ENCODE assay signal across 9 cellular contexts in the genomic region with DNA sequence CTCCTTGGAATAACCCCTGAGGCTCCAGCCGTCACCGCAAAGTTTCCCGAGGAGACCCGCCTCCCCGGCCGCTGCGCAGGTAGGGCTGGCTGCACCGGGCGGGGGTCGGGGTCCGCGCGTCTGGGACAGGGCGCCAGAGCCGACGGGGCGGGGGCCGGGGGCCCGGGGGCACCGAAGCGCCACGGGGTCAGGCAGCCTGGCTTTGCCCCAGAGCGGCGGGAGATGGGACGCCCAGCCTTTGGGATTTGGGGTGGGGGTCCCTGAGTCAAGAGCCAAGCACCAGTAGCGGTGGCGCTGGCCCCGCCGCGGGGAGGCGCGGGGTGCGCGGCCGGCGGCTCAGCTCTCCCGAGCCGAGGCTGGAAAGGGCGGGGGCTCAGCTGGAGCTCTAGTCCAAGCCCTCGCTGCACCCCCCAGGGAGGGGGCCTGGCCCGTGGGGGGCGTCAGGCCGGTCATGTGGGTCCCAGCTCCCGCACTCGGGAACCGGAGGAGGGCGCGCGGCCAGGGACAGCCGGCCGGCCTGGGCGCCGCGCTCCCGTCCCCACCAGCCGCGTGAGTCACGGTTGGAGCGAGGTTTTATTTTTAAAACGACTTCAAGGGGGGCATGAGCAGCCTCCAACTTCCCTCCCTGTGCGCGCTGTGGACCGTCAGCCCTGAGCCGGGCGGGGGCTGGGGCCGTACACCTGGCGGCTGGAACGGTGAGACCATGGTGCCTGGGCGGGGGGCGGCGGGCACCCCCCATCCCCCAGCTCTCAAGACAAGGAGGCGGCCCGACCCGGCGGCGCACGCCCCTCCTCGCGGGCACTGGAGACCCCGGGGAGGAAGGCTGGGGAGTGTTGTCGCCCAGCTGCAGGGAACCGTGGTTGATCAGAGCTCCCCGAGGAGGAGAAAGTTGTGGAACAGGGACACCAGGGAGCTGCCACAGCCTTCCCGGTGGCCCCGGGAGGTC. TPM values are rescaled to one million over a fixed set of nuclear protein-coding genes. Genes with fewer than 3 reads are reported as not detected.
A peak's percentile ranks its signal among the peaks of the same experiment; 100 is the strongest.
DNase-seq lines count a peak whose midpoint lies in the region; ATAC-seq, FAIRE-seq and TF ChIP-seq lines count a peak whose summit lies in the region.
"Had no signal": no experiment of that assay in that cellular context is flagged by ENCODE, and none has a peak within 500 bp of the region (broad histone marks: within the 10 kb centered on the region; RNA-seq: fewer than 3 reads in every experiment).

No MANE protein-coding gene starts in this region.

- no peak for TF ChIP-seq POLR2A in sigmoid colon (IDR thresholded peaks at IDR 0.05)

- H3K4me2 ChIP-seq in MM.1S (ENCODE audit: low read depth, low read length): no peak overlapping the region

- TF ChIP-seq EP300 in sigmoid colon (IDR thresholded peaks at IDR 0.05): no peak

- H4K20me1 ChIP-seq in MM.1S (ENCODE audit: insufficient read depth, low read length): no peaks in the 10 kb centered on the region

- H3K36me3 ChIP-seq in WERI-Rb-1 (no peaks in the 10 kb centered on the region), right atrium auricular region (no peaks in the 10 kb centered on the region), sigmoid colon (no peaks in the 10 kb centered on the region), MM.1S (replicated peaks; ENCODE audit: insufficient read depth, low read length) (no peaks in the 10 kb centered on the region)

- no peaks in the 10 kb centered on the region for H3K79me2 ChIP-seq in MM.1S (ENCODE audit: low read length)

- H3K4me3 ChIP-seq in WERI-Rb-1 (ENCODE audit: low read depth, low read length): peak overlapping the region; percentile 47
- peak overlapping the region; percentile 50 to 62 for H3K4me3 ChIP-seq in right atrium auricular region
- peak overlapping the region; percentile 55 to 69 (median 64) for H3K4me3 ChIP-seq in sigmoid colon
- H3K4me3 ChIP-seq in MM.1S (ENCODE audit: low read length): no peak overlapping the region

- H3K9me3 ChIP-seq in WERI-Rb-1 (ENCODE audit: severe bottlenecking) (no peaks in the 10 kb centered on the region), right atrium auricular region (no peaks in the 10 kb centered on the region), sigmoid colon (no peaks in the 10 kb centered on the region), MM.1S (replicated peaks; ENCODE audit: insufficient read depth, low read length) (no peaks in the 10 kb centered on the region)

- intact Hi-C loops in sigmoid colon (cut with DNase I): loop anchor here (2.0 kb wide), 3 partner anchors 28 to 112 kb away; no protein-coding TSS in a partner anchor

- H3F3A ChIP-seq in MM.1S (ENCODE audit: insufficient read depth, low read length): no peaks in the 10 kb centered on the region

- no peak for ATAC-seq in GM18511 (IDR thresholded peaks at IDR 0.05; ENCODE audit: unreplicated experiment)

- no peaks in the 10 kb centered on the region for H3K9me2 ChIP-seq in MM.1S (replicated peaks; ENCODE audit: insufficient read depth, low read length)

- 2% methylated on average over 85 of the region's 85 CpGs for WGBS in sigmoid colon, 2 donors

- no peak for FAIRE-seq in RCC 7860 (lab: Jason Lieb, UNC)
- FAIRE-seq: A204.1 had no signal

- H3K9ac ChIP-seq in MM.1S (ENCODE audit: low read length): no peak overlapping the region

- H3K27me3 ChIP-seq in WERI-Rb-1 (ENCODE audit: insufficient read depth, low read depth, severe bottlenecking) (peaks cover 4% of the 10 kb centered on the region), right atrium auricular region (no peaks in the 10 kb centered on the region), sigmoid colon (peaks cover 0 to 9% (median 0%) of the 10 kb centered on the region in 3 donors), MM.1S (replicated peaks; ENCODE audit: insufficient read depth, low read length) (peaks cover 21% of the 10 kb centered on the region)

- TF ChIP-seq CTCF in WERI-Rb-1 (IDR thresholded peaks at IDR 0.05; ENCODE audit: low read depth, low read length) (no peak), right atrium auricular region (IDR thresholded peaks at IDR 0.05) (no peak), sigmoid colon (IDR thresholded peaks at IDR 0.05) (no peak), MM.1S (IDR thresholded peaks at IDR 0.05; ENCODE audit: low read length) (no peak)

- H3K4me1 ChIP-seq in right atrium auricular region (peaks cover 0 to 20% of the 10 kb centered on the region in 2 donors), sigmoid colon (peaks cover 0 to 36% (median 20%) of the 10 kb centered on the region in 4 donors), MM.1S (ENCODE audit: low read length) (no peaks in the 10 kb centered on the region)

- peak; percentile 55 for DNase-seq in DMS53 (lab: John Stamatoyannopoulos, UW)
- DNase-seq in DMS53 treated with DMSO at 0.1 percent for 48 hours (lab: John Stamatoyannopoulos, UW; ENCODE audit: unreplicated experiment): no peak
- DNase-seq in WERI-Rb-1: peak; percentile 30
- no peak for DNase-seq in right atrium auricular region (ENCODE audit: low spot score)
- peak; percentile 79 for DNase-seq in sigmoid colon
- no peak for DNase-seq in MM.1S
- DNase-seq in RCC 7860 (ENCODE audit: low spot score): no peak

- H3K27ac ChIP-seq in WERI-Rb-1 (0 out of 2 replicates have a peak overlapping the region, but pooled peaks have one; percentile 18), right atrium auricular region (peak overlapping the region; percentile 62 to 68), sigmoid colon (peak overlapping the region; percentile 55 to 74 (median 72)), MM.1S (ENCODE audit: low read length) (no peak overlapping the region)

- H2AFZ ChIP-seq in MM.1S (ENCODE audit: low read length): no peak overlapping the region

RNA-seq across cellular contexts. Expression of a gene that starts 0.6 kb away (rescaled TPM):
- total RNA-seq in right atrium auricular region (1 to 10 TPM in 1 of 2 donors, under 1 TPM in 1; 0.67 to 1.7 TPM), sigmoid colon (1 to 10 TPM in 3 of 4 donors, under 1 TPM in 1; 0.99 to 6.9 (median 3.1) TPM)
- polyA plus RNA-seq in sigmoid colon: under 1 TPM in 1 of 3 donors, not detected in 2; 0.66 TPM

RNA-seq across cellular contexts. Expression of a gene that starts 50.1 kb away (rescaled TPM):
- 10 to 100 TPM; 55.9 to 57.1 TPM for total RNA-seq in right atrium auricular region
- total RNA-seq in sigmoid colon: 10 to 100 TPM; 44.8 to 61.7 (median 57.8) TPM
- polyA plus RNA-seq in sigmoid colon: 10 to 100 TPM; 88.9 to 96.4 (median 91.3) TPM

Comparison
In these comparisons a context has a peak if more than half of its experiments do, and no peak if none do; other contexts are left out.
1. DNase-seq: peak in DMS53 (single experiment), WERI-Rb-1 (single experiment) and sigmoid colon (single experiment); none in DMS53 treated with DMSO at 0.1 percent for 48 hours (single experiment), right atrium auricular region (single experiment), MM.1S (single experiment) and RCC 7860 (single experiment).